8 cellular contexts compared by ENCODE assay signal in the genomic region with DNA sequence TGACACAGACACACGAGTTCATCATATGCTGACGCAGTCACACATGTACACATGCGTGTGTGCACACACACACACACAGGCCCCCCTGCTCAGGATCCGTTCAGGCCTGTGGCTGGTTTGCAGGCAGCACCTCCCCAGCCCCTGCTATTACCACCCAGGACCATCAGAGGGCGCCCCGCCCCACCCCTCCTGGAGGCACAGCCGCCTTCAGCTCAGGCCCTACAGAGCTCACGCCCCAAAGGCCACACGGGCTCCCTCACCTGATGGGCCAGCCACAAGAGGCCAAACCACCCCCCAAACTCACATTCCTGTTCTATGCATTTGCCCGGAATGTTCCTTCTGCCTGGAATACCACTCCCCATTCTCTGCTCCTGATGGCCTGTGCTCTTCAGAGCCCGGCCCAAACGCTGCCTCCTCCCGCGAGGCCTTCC. TPM values are rescaled to one million over a fixed set of nuclear protein-coding genes. Genes with fewer than 3 reads are reported as not detected.
DNase-seq lines count a peak whose midpoint lies in the region; ATAC-seq and TF ChIP-seq lines count a peak whose summit lies in the region.
"Not testable (repeated sequence)": the region's sequence is repeated elsewhere in the genome, so short reads cannot be mapped to it uniquely, and the experiment has no call there.

No MANE protein-coding gene starts in this region.

- CTCF ChIA-PET in HEK293 (lab: Yijun Ruan, JAX) = interaction anchor here (0.6 to 6.0 kb wide), 39 partner anchors 8 to 1054 kb away, joined by 3 to 66 read pairs (median 4); a partner anchor contains a TSS

- not testable (repeated sequence) for H4K20me1 ChIP-seq in neural progenitor cell (ENCODE audit: low read depth)

- peak; percentile 65 to 71 for ATAC-seq in CD4-positive, CD25-positive, alpha-beta regulatory T cell (ENCODE audit: low read depth in 2 of 2)
- peak; percentile 74 for ATAC-seq in activated naive CD8-positive, alpha-beta T cell treated with anti-CD3 and anti-CD28 coated beads, Interleukin-2, amount 50 U/mL, for 24 hours

- not testable (repeated sequence) for H3K36me3 ChIP-seq in CD4-positive, CD25-positive, alpha-beta regulatory T cell (ENCODE audit: control insufficient read depth, insufficient read depth, low read length); HEK293 (ENCODE audit: control insufficient read depth in 2 of 2, insufficient read depth in 1 of 2, low read length in 2 of 2); neural progenitor cell

- not testable (repeated sequence) for H3K27ac ChIP-seq in CD4-positive, CD25-positive, alpha-beta regulatory T cell (ENCODE audit: insufficient read depth, low read length, poor library complexity, severe bottlenecking); HEK293 (ENCODE audit: extremely low read depth, low read depth, low read length); neural progenitor cell

- DNase-seq in CD4-positive, CD25-positive, alpha-beta regulatory T cell = peak; percentile 58 to 70 (median 70)
- DNase-seq in NCI-H2227 treated with DMSO at 0.1 percent for 48 hours (lab: John Stamatoyannopoulos, UW) (peak; percentile 2), germinal center (ENCODE audit: low spot score) (peak; percentile 72), neural progenitor cell (ENCODE audit: low spot score) (peak; percentile 78)
- peak; percentile 86 for DNase-seq in activated naive CD8-positive, alpha-beta T cell treated with anti-CD3 and anti-CD28 coated beads, Interleukin-2, amount 50 U/mL, for 24 hours
- DNase-seq in stimulated activated CD8-positive, alpha-beta memory T cell treated with anti-CD3 and anti-CD28 coated beads, Interleukin-4, amount 100 ng/mL, for 24 hours (ENCODE audit: low read depth) = peak; percentile 59

- H3K79me2 ChIP-seq in neural progenitor cell (ENCODE audit: low read depth) = not testable (repeated sequence)

- not testable (repeated sequence) for H3K4me2 ChIP-seq in neural progenitor cell

- H3K4me3 Mint-ChIP-seq in CD4-positive, CD25-positive, alpha-beta regulatory T cell; activated naive CD8-positive, alpha-beta T cell treated with anti-CD3 and anti-CD28 coated beads, Interleukin-2, amount 50 U/mL, for 24 hours; neural progenitor cell: not testable (repeated sequence)

- not testable (repeated sequence) for H3K9me3 Mint-ChIP-seq in CD4-positive, CD25-positive, alpha-beta regulatory T cell; activated naive CD8-positive, alpha-beta T cell treated with anti-CD3 and anti-CD28 coated beads, Interleukin-2, amount 50 U/mL, for 24 hours; neural progenitor cell

- peak; percentile 68 for TF ChIP-seq CTCF in HEK293 (tag by site-specific recombination; IDR thresholded peaks at IDR 0.05)
- TF ChIP-seq CTCF in WI38 (IDR thresholded peaks at IDR 0.05; ENCODE audit: low read depth, low read length) = peak; percentile 62; the same call in 1 of the 2 replicates
- peak; percentile 65 for TF ChIP-seq CTCF in neural progenitor cell (IDR thresholded peaks at IDR 0.05)

- not testable (repeated sequence) for H3K36me3 Mint-ChIP-seq in CD4-positive, CD25-positive, alpha-beta regulatory T cell; activated naive CD8-positive, alpha-beta T cell treated with anti-CD3 and anti-CD28 coated beads, Interleukin-2, amount 50 U/mL, for 24 hours (ENCODE audit: low read depth); neural progenitor cell

- H2AFZ ChIP-seq in neural progenitor cell (replicated peaks) = peak overlapping the region; percentile 68

- not testable (repeated sequence) for H3K27me3 Mint-ChIP-seq in CD4-positive, CD25-positive, alpha-beta regulatory T cell; activated naive CD8-positive, alpha-beta T cell treated with anti-CD3 and anti-CD28 coated beads, Interleukin-2, amount 50 U/mL, for 24 hours; neural progenitor cell (ENCODE audit: insufficient read depth, low read depth)

- H3K27ac Mint-ChIP-seq in CD4-positive, CD25-positive, alpha-beta regulatory T cell; activated naive CD8-positive, alpha-beta T cell treated with anti-CD3 and anti-CD28 coated beads, Interleukin-2, amount 50 U/mL, for 24 hours; neural progenitor cell: not testable (repeated sequence)

- H3K27me3 ChIP-seq in CD4-positive, CD25-positive, alpha-beta regulatory T cell (ENCODE audit: control insufficient read depth, insufficient read depth, low read length); neural progenitor cell: not testable (repeated sequence)

- H3K4me1 Mint-ChIP-seq in CD4-positive, CD25-positive, alpha-beta regulatory T cell; activated naive CD8-positive, alpha-beta T cell treated with anti-CD3 and anti-CD28 coated beads, Interleukin-2, amount 50 U/mL, for 24 hours; neural progenitor cell: not testable (repeated sequence)

- H3K4me3 ChIP-seq in CD4-positive, CD25-positive, alpha-beta regulatory T cell (ENCODE audit: low read depth, low read length); HEK293 (ENCODE audit: low read depth, low read length); WI38 (ENCODE audit: low read depth, low read length); neural progenitor cell: not testable (repeated sequence)

- not testable (repeated sequence) for H3K9ac ChIP-seq in neural progenitor cell

- not testable (repeated sequence) for H3F3A ChIP-seq in neural progenitor cell (ENCODE audit: low read depth)

- not testable (repeated sequence) for H3K9me3 ChIP-seq in CD4-positive, CD25-positive, alpha-beta regulatory T cell (ENCODE audit: control insufficient read depth in 2 of 2, low read length in 2 of 2); HEK293 (ENCODE audit: control insufficient read depth, insufficient read depth, low read depth, low read length); neural progenitor cell (ENCODE audit: low read depth)

- H3K4me1 ChIP-seq in CD4-positive, CD25-positive, alpha-beta regulatory T cell (ENCODE audit: control insufficient read depth, insufficient read depth, low read length, poor library complexity, severe bottlenecking); HEK293 (ENCODE audit: control insufficient read depth, insufficient read depth, low read length); neural progenitor cell: not testable (repeated sequence)

- POLR2A ChIA-PET in HEK293 (lab: Yijun Ruan, JAX) = interaction anchor here (0.6 to 1.9 kb wide), 4 partner anchors 9 to 318 kb away, joined by 3 to 6 read pairs (median 4); a partner anchor contains a TSS

TF ChIP-seq in HEK293, 187 proteins besides CTCF, POLR2A, EP300 and RAD21 (continues in another document):
- TF ChIP-seq ZNF654 (tag by site-specific recombination; IDR thresholded peaks at IDR 0.05; ENCODE audit: low read depth) (peak; percentile 60), ZNF2 (tag by site-specific recombination; IDR thresholded peaks at IDR 0.05) (0 out of 2 replicates have a peak, but pooled peaks have one; percentile 18), KLF9 (tag by site-specific recombination; IDR thresholded peaks at IDR 0.05; ENCODE audit: low read depth) (0 out of 2 replicates have a peak, but pooled peaks have one; percentile 14), GLIS1 (tag by site-specific recombination; IDR thresholded peaks at IDR 0.05) (peak; percentile 39; the same call in 1 of the 2 replicates), ZSCAN30 (tag by site-specific recombination; IDR thresholded peaks at IDR 0.05) (0 out of 2 replicates have a peak, but pooled peaks have one; percentile 34), ZNF600 (tag by site-specific recombination; IDR thresholded peaks at IDR 0.05) (0 out of 2 replicates have a peak, but pooled peaks have one; percentile 28), ZNF341 (tag by site-specific recombination; IDR thresholded peaks at IDR 0.05; ENCODE audit: low read depth) (0 out of 2 replicates have a peak, but pooled peaks have one; percentile 17)
- TF ChIP-seq, protein P1, sequence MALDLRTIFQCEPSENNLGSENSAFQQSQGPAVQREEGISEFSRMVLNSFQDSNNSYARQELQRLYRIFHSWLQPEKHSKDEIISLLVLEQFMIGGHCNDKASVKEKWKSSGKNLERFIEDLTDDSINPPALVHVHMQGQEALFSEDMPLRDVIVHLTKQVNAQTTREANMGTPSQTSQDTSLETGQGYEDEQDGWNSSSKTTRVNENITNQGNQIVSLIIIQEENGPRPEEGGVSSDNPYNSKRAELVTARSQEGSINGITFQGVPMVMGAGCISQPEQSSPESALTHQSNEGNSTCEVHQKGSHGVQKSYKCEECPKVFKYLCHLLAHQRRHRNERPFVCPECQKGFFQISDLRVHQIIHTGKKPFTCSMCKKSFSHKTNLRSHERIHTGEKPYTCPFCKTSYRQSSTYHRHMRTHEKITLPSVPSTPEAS (tag by site-specific recombination; IDR thresholded peaks at IDR 0.05) = peak; percentile 66
- TF ChIP-seq, protein P2, sequence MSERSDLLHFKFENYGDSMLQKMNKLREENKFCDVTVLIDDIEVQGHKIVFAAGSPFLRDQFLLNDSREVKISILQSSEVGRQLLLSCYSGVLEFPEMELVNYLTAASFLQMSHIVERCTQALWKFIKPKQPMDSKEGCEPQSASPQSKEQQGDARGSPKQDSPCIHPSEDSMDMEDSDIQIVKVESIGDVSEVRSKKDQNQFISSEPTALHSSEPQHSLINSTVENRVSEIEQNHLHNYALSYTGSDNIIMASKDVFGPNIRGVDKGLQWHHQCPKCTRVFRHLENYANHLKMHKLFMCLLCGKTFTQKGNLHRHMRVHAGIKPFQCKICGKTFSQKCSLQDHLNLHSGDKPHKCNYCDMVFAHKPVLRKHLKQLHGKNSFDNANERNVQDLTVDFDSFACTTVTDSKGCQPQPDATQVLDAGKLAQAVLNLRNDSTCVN (tag by site-specific recombination; optimal IDR thresholded peaks at IDR 0.05) = peak; percentile 28

RNA-seq across cellular contexts. Expression of a gene that starts 26.4 kb away (rescaled TPM):
- not detected for total RNA-seq in CD4-positive, CD25-positive, alpha-beta regulatory T cell
- not detected for polyA plus RNA-seq in CD4-positive, CD25-positive, alpha-beta regulatory T cell
- 0.07 and 0.37 TPM in 2 replicates for total RNA-seq in neural progenitor cell (ENCODE audit: low replicate concordance)

RNA-seq across cellular contexts. Expression of a gene that starts 38.5 kb away (rescaled TPM):
- 2.1 TPM for total RNA-seq in CD4-positive, CD25-positive, alpha-beta regulatory T cell
- polyA plus RNA-seq in CD4-positive, CD25-positive, alpha-beta regulatory T cell = 1 to 10 TPM in 1 of 4 donors, under 1 TPM in 3; 0.03 to 1.0 (median 0.53) TPM
- total RNA-seq in neural progenitor cell (ENCODE audit: low replicate concordance) = 10.1 and 20.7 TPM in 2 replicates

RNA-seq across cellular contexts. Expression of a gene that starts 46.2 kb away (rescaled TPM):
- total RNA-seq in CD4-positive, CD25-positive, alpha-beta regulatory T cell = 40.5 TPM
- 100 to 1,000 TPM; 216 to 303 (median 283) TPM for polyA plus RNA-seq in CD4-positive, CD25-positive, alpha-beta regulatory T cell
- total RNA-seq in neural progenitor cell (ENCODE audit: low replicate concordance) = 62.1 and 96.1 TPM in 2 replicates

Comparison
In these comparisons a context has a peak if more than half of its experiments do, and no peak if none do; other contexts are left out.
1. DNase-seq: peak in every context shown above with its lines; median percentile 86 in activated naive CD8-positive, alpha-beta T cell treated with anti-CD3 and anti-CD28 coated beads, Interleukin-2, amount 50 U/mL, for 24 hours; 78 in neural progenitor cell; 72 in germinal center; 70 in CD4-positive, CD25-positive, alpha-beta regulatory T cell; 59 in stimulated activated CD8-positive, alpha-beta memory T cell treated with anti-CD3 and anti-CD28 coated beads, Interleukin-4, amount 100 ng/mL, for 24 hours; 2 in NCI-H2227 treated with DMSO at 0.1 percent for 48 hours.